Comparison of ENCODE assay signal across 8 cellular contexts in the genomic region with DNA sequence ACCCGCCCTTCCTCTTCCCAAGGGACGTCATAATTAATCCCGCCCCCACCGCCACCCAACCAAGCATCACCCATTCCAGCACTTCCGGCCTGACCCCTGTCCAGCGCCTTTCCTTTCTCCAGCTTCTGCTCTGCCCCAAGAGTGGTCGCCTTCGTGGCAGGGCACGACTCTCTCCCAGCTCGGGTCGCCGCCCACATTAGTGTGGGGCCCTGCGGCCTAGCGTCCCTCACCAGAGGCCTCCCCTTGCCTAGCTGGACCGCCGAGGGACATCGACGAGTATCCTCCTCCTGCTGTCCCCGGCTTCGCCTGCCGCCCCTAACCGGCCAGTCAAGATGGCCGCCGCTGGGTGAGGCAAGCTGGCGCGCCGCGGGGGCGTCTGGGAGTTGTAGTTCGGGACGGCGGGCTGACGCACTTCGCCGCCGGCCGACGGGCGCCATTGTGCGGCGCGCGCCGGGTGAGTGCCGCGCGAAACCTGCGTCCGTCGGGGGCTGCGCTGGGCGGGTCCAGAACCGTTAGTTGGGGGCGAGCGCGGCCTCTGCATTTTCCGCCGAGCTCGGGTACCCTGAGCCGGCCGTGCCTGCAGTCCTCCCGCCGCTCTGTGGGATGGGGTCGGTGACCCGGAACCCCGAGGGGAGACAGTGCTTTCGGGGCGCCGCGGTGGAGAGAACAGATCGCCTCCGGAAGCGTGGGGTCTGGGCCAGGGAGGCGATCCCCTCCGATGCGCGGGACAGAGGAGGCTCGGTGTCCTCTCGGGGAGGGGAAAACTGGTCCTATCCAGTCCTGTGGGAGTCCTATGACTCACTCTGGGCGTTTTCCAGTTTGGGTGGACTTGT. TPM values are rescaled to one million over a fixed set of nuclear protein-coding genes. Genes with fewer than 3 reads are reported as not detected.
DNase-seq lines count a peak whose midpoint lies in the region; ATAC-seq and TF ChIP-seq lines count a peak whose summit lies in the region.

TSS of gene ZNF274 (plus strand) at position 73 of the 833 bp plus-strand sequence. CDS start 905 bp downstream, outside the sequence.

- H3K4me3 ChIP-seq in esophagus muscularis mucosa, result peak within 1 kb of the TSS; percentile 78 to 98 (median 87)

- peak; percentile 89 for DNase-seq in DMS114 treated with DMSO at 0.1 percent for 48 hours (lab: John Stamatoyannopoulos, UW; ENCODE audit: unreplicated experiment)
- DNase-seq in HuH-7.5 (ENCODE audit: low spot score), result peak; percentile 96
- peak; percentile 94 to 95 for DNase-seq in activated T-cell treated with anti-CD3 and anti-CD28 coated beads, Interleukin-2, amount 50 U/mL, for 48 hours
- peak; percentile 96 for DNase-seq in esophagus muscularis mucosa (ENCODE audit: extremely low spot score)
- DNase-seq in myocyte (ENCODE audit: low read depth), result peak; percentile 82
- DNase-seq in stimulated activated CD8-positive, alpha-beta memory T cell treated with anti-CD3 and anti-CD28 coated beads, Interleukin-7, amount 100 ng/mL, for 4 hours (ENCODE audit: low read depth in 2 of 2), result peak; percentile 86 to 91

- peaks cover 13 to 100% (median 99%) of the 10 kb centered on the region in 4 donors for H3K9me3 ChIP-seq in esophagus muscularis mucosa

- intact Hi-C loops in esophagus muscularis mucosa (cut with DNase I), result loop anchor here (10.0 kb wide), 1 partner anchor 92 kb away; the partner anchor contains the start of gene ZNF8

- ATAC-seq in GM21526 (IDR thresholded peaks at IDR 0.05; ENCODE audit: low FRiP score, unreplicated experiment), result peak; percentile 75

- no peaks in the 10 kb centered on the region for H3K27me3 ChIP-seq in esophagus muscularis mucosa

- no peak for TF ChIP-seq EP300 in esophagus muscularis mucosa (IDR thresholded peaks at IDR 0.05)

- H3K4me1 ChIP-seq in esophagus muscularis mucosa, result peaks cover 0 to 28% (median 0%) of the 10 kb centered on the region in 4 donors

- H3K36me3 ChIP-seq in esophagus muscularis mucosa, result peaks cover 45 to 62% (median 52%) of the 10 kb centered on the region in 4 donors

- peak within 1 kb of the TSS; percentile 96 for H3K27ac ChIP-seq in esophagus muscularis mucosa (replicated peaks in 1 of 4)

- 0% methylated on average over 24 of the region's 80 CpGs for WGBS in esophagus muscularis mucosa

- no peak for TF ChIP-seq CTCF in esophagus muscularis mucosa (IDR thresholded peaks at IDR 0.05)

- TF ChIP-seq POLR2A in esophagus muscularis mucosa (IDR thresholded peaks at IDR 0.05; ENCODE audit: low read depth), result peak; percentile 81

TF ChIP-seq in PFSK-1, 5 proteins besides CTCF, POLR2A, EP300 and RAD21:
- TF ChIP-seq TAF1 (IDR thresholded peaks at IDR 0.05; ENCODE audit: borderline replicate concordance, insufficient read depth, low read length) (no peak), POLR2AphosphoS5 (IDR thresholded peaks at IDR 0.05; ENCODE audit: low read depth, low read length) (peak; percentile 36; the same call in 1 of the 2 replicates), FOXP2 (optimal IDR thresholded peaks at IDR 0.05; ENCODE audit: borderline replicate concordance, extremely low read depth, extremely low read length, insufficient read depth) (peak; percentile 97), SIN3A (IDR thresholded peaks at IDR 0.05; ENCODE audit: borderline replicate concordance, insufficient read depth, low read length) (0 out of 2 replicates have a peak, but pooled peaks have one; percentile 34)
- TF ChIP-seq, protein P1, sequence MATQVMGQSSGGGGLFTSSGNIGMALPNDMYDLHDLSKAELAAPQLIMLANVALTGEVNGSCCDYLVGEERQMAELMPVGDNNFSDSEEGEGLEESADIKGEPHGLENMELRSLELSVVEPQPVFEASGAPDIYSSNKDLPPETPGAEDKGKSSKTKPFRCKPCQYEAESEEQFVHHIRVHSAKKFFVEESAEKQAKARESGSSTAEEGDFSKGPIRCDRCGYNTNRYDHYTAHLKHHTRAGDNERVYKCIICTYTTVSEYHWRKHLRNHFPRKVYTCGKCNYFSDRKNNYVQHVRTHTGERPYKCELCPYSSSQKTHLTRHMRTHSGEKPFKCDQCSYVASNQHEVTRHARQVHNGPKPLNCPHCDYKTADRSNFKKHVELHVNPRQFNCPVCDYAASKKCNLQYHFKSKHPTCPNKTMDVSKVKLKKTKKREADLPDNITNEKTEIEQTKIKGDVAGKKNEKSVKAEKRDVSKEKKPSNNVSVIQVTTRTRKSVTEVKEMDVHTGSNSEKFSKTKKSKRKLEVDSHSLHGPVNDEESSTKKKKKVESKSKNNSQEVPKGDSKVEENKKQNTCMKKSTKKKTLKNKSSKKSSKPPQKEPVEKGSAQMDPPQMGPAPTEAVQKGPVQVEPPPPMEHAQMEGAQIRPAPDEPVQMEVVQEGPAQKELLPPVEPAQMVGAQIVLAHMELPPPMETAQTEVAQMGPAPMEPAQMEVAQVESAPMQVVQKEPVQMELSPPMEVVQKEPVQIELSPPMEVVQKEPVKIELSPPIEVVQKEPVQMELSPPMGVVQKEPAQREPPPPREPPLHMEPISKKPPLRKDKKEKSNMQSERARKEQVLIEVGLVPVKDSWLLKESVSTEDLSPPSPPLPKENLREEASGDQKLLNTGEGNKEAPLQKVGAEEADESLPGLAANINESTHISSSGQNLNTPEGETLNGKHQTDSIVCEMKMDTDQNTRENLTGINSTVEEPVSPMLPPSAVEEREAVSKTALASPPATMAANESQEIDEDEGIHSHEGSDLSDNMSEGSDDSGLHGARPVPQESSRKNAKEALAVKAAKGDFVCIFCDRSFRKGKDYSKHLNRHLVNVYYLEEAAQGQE (IDR thresholded peaks at IDR 0.05; ENCODE audit: insufficient read depth in 1 of 2, low read depth in 2 of 2, low read length in 2 of 2), result no peak
TF ChIP-seq in PFSK-1: peak in this region for 3.

RNA-seq across cellular contexts. Expression of gene ZNF274, which starts in this region (rescaled TPM):
- 16.1 TPM for polyA plus RNA-seq in PFSK-1 (2012; ENCODE audit: insufficient read length, low read depth)
- total RNA-seq in esophagus muscularis mucosa (10 to 100 TPM; 18.7 to 27.8 (median 22.8) TPM), myocyte (13.8 and 15.2 TPM in 2 replicates)
- polyA plus RNA-seq in myocyte (2012), result 12.2 TPM

Comparison
In these comparisons a context has a peak if more than half of its experiments do, and no peak if none do; other contexts are left out.
1. Peak in every context shown above with its lines: DNase-seq, ATAC-seq, H3K4me3 ChIP-seq and H3K27ac ChIP-seq.